Comparison of ENCODE assay signal across 10 cellular contexts in the genomic region with DNA sequence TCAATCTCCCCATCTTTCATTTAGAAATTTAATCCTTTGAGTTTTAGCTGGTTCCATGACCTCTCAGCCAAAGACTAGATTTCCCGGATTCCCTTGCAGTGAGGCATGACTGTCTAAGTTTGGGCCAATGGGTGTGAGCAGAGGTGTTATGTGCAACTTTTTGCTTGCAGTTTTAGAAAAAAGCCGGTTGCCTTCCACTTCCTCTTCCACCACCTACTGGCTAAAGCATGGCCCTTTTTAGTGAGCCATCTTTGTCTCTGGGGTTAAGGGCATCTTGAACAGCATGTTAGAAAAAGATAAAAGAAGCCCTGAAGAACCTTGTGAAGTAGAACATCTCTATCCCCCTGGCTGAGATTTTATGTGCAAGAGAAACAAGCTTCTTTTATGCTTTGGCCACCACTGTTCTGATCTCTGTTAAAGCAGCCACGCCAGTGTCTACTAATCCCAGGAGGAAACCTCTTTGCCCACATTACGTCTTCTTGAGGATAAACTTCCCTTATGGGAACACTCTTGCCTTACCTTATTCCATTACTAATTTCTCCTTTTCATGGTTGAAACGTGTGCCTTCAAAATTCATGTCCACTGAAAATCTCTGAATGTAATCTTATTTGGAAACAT.
DNase-seq lines count a peak whose midpoint lies in the region; ATAC-seq, FAIRE-seq and TF ChIP-seq lines count a peak whose summit lies in the region.
"Had no signal": no experiment of that assay in that cellular context is flagged by ENCODE, and none has a peak within 500 bp of the region (broad histone marks: within the 10 kb centered on the region; RNA-seq: fewer than 3 reads in every experiment).

No MANE protein-coding gene starts in this region.

- no peak for FAIRE-seq in kidney (lab: Jason Lieb, UNC)

- no peaks in the 10 kb centered on the region for H3K36me3 ChIP-seq in BE2C
- no peaks in the 10 kb centered on the region for H3K36me3 ChIP-seq in kidney (ENCODE audit: control insufficient read depth in 1 of 2, insufficient read depth in 2 of 2, low read length in 2 of 2)

- TF ChIP-seq CTCF in GM13977 (IDR thresholded peaks at IDR 0.05; ENCODE audit: extremely low read depth, insufficient read depth, missing control alignments) (peak; percentile 42), BE2C (IDR thresholded peaks at IDR 0.05; ENCODE audit: low read depth, low read length) (no peak), kidney (IDR thresholded peaks at IDR 0.05; ENCODE audit: borderline replicate concordance, extremely low read depth, insufficient read depth) (no peak)

- no peak for ATAC-seq in GM18870 (IDR thresholded peaks at IDR 0.05; ENCODE audit: unreplicated experiment)

- in situ Hi-C loops in GM13977 (cut with MboI; ENCODE audit: low pct_unique_long_range_greater_than_20kb, low sequenced_read_pairs, unreplicated experiment) (no loop called here), SK-MEL-5 (cut with HindIII; ENCODE audit: low pct_unique_long_range_greater_than_20kb, low sequenced_read_pairs) (no loop called here)

- no peak overlapping the region for H3K27ac ChIP-seq in kidney (ENCODE audit: low read depth in 2 of 2, low read length in 2 of 2)

- H3K27me3 ChIP-seq in BE2C, result no peaks in the 10 kb centered on the region

- no peaks in the 10 kb centered on the region for H3K9me3 ChIP-seq in BE2C
- H3K9me3 ChIP-seq in kidney (ENCODE audit: control insufficient read depth in 1 of 2, low read length in 2 of 2), result no peaks in the 10 kb centered on the region

- H3K4me1 ChIP-seq in BE2C (no peaks in the 10 kb centered on the region), kidney (ENCODE audit: control insufficient read depth in 1 of 2, insufficient read depth in 1 of 2, low read depth in 1 of 2, low read length in 2 of 2) (no peaks in the 10 kb centered on the region)

- DNase-seq in AG08395 (ENCODE audit: low spot score) (peak; percentile 17), GM13977 (ENCODE audit: low spot score) (no peak), SK-MEL-5 (ENCODE audit: low read depth, low spot score) (peak; percentile 18), islet precursor cell (peak; percentile 67), SW480 (ENCODE audit: low spot score) (no peak), BE2C (no peak), kidney (no peak)
- DNase-seq: CD4-positive, CD25-positive, alpha-beta regulatory T cell; hypothalamus had no signal

- H3K4me3 ChIP-seq in BE2C (ENCODE audit: low read depth, low read length) (no peak overlapping the region), kidney (ENCODE audit: low read length in 2 of 2) (no peak overlapping the region)

- intact Hi-C loops in kidney (cut with DNase I), result no loop called here

- H3K9ac ChIP-seq in kidney (ENCODE audit: low read length in 2 of 2), result no peak overlapping the region

Comparison
In these comparisons a context has a peak if more than half of its experiments do, and no peak if none do; other contexts are left out.
1. DNase-seq: peak in AG08395 (single experiment), SK-MEL-5 (single experiment) and islet precursor cell (single experiment); none in GM13977 (single experiment), SW480 (single experiment), BE2C (single experiment) and kidney (single experiment).